In the genomic region with DNA sequence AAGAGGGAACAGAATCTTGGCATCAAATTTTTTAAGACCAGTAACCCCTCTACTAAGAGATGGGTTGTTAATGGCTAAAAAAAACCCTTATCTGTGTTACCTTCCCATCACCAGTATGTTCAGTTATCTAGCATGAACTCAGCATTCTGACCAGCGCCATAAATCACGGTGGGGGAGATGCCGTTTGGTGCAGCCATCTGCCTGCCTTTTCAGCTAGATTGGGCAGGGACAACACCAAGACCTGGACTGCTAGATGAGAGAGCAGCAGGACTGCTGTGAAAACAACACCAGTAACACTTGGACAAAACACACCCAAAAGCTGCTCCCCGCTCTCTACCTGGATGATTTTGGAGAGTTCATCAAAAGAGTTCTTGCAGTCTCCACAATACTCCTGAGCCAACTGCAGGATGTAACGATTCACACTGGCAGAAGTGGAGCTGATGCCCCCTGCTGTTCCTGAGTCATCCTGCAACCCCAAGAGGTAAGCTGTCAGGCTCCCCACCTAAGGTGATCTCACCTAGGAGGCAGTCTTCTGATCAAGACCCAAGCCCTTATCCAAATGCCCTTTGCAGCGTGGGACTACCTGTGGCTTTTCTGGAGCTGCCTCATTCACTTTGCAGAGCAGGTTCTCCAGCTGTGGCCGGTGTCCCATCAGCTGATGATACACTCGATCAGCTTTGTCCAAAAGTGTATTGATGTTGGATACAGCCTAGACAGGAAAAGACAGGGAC, we compare ENCODE assay signal across 10 cellular contexts.
DNase-seq lines count a peak whose midpoint lies in the region; ATAC-seq and TF ChIP-seq lines count a peak whose summit lies in the region.
"Had no signal": no experiment of that assay in that cellular context is flagged by ENCODE, and none has a peak within 500 bp of the region (broad histone marks: within the 10 kb centered on the region; RNA-seq: fewer than 3 reads in every experiment).

No MANE protein-coding gene starts in this region.

- no peak for ATAC-seq in GM21390 (IDR thresholded peaks at IDR 0.05; ENCODE audit: unreplicated experiment)

- H3K27me3 Mint-ChIP-seq in endodermal cell (ENCODE audit: insufficient read depth) = no peaks in the 10 kb centered on the region
- H3K27me3 Mint-ChIP-seq: activated B cell treated with CpG ODN at 0.5 μM for 24 hours had no signal

- DNase-seq in EH (ENCODE audit: low read depth) (peak; percentile 49), HuH-7 (ENCODE audit: low spot score) (peak; percentile 62), UCSD-AML1 (lab: John Stamatoyannopoulos, UW; ENCODE audit: unreplicated experiment) (peak; percentile 27), endodermal cell (peak; percentile 83), prostate gland (ENCODE audit: low spot score) (no peak), mesenteric fat pad (ENCODE audit: low spot score) (no peak), esophagus muscularis mucosa (ENCODE audit: extremely low spot score) (no peak)
- DNase-seq: activated B cell treated with CpG ODN at 0.5 μM for 24 hours, natural killer cell had no signal

- H3K4me3 ChIP-seq in endodermal cell (ENCODE audit: low read length) (no peak overlapping the region), prostate gland (no peak overlapping the region), esophagus muscularis mucosa (no peak overlapping the region)

- H3K36me3 Mint-ChIP-seq in endodermal cell (ENCODE audit: low read depth) = peaks cover 91% of the 10 kb centered on the region

- H3K4me3 Mint-ChIP-seq in endodermal cell = no peak overlapping the region
- H3K4me3 Mint-ChIP-seq: activated B cell treated with CpG ODN at 0.5 μM for 24 hours, natural killer cell had no signal

- H3K27ac ChIP-seq in endodermal cell (ENCODE audit: low read depth, low read length) (no peak overlapping the region), prostate gland (no peak overlapping the region), esophagus muscularis mucosa (replicated peaks in 1 of 4) (no peak overlapping the region)

- H3K4me1 ChIP-seq in endodermal cell (ENCODE audit: control insufficient read depth, insufficient read depth, low read length) (no peaks in the 10 kb centered on the region), prostate gland (replicated peaks) (no peaks in the 10 kb centered on the region), esophagus muscularis mucosa (no peaks in the 10 kb centered on the region)

- peaks cover 97% of the 10 kb centered on the region for H3K36me3 ChIP-seq in endodermal cell (ENCODE audit: control insufficient read depth, insufficient read depth, low read length)
- H3K36me3 ChIP-seq in prostate gland = peaks cover 32 to 71% of the 10 kb centered on the region in 2 donors
- peaks cover 98 to 100% (median 100%) of the 10 kb centered on the region in 4 donors for H3K36me3 ChIP-seq in esophagus muscularis mucosa

- H3K9me3 Mint-ChIP-seq in endodermal cell = no peaks in the 10 kb centered on the region
- H3K9me3 Mint-ChIP-seq: activated B cell treated with CpG ODN at 0.5 μM for 24 hours, natural killer cell had no signal

- WGBS in endodermal cell (ENCODE audit: insufficient coverage in 1 of 2, insufficient read length in 1 of 2), 2 experiments = 94 to 95% methylated on average over 6 to 8 of the region's 8 CpGs
- 77% methylated on average over 8 of the region's 8 CpGs for WGBS in prostate gland
- WGBS in esophagus muscularis mucosa = 88% methylated on average over 7 of the region's 8 CpGs

- TF ChIP-seq POLR2A in prostate gland (IDR thresholded peaks at IDR 0.05) (no peak), esophagus muscularis mucosa (IDR thresholded peaks at IDR 0.05; ENCODE audit: low read depth) (no peak)

- TF ChIP-seq CTCF in endodermal cell (conservative IDR thresholded peaks at IDR 0.05) = peak; percentile 47
- peak in 3 of 4 experiments; percentile 18 to 43 (median 38) for TF ChIP-seq CTCF in prostate gland (IDR thresholded peaks at IDR 0.05)
- TF ChIP-seq CTCF in esophagus muscularis mucosa (IDR thresholded peaks at IDR 0.05) = peak in 1 of 3 experiments; percentile 19

- no peak overlapping the region for H3K27ac Mint-ChIP-seq in endodermal cell
- H3K27ac Mint-ChIP-seq: activated B cell treated with CpG ODN at 0.5 μM for 24 hours, natural killer cell had no signal

- no peaks in the 10 kb centered on the region for H3K9me3 ChIP-seq in endodermal cell (ENCODE audit: control insufficient read depth, low read length)
- H3K9me3 ChIP-seq in prostate gland = no peaks in the 10 kb centered on the region
- H3K9me3 ChIP-seq in esophagus muscularis mucosa = no peaks in the 10 kb centered on the region

- no peak overlapping the region for H3K9ac ChIP-seq in endodermal cell (ENCODE audit: extremely low read depth, low read length, poor library complexity, severe bottlenecking)

- H3K27me3 ChIP-seq in endodermal cell (ENCODE audit: control insufficient read depth, insufficient read depth, low read length, poor library complexity, severe bottlenecking) = no peaks in the 10 kb centered on the region
- no peaks in the 10 kb centered on the region for H3K27me3 ChIP-seq in prostate gland (replicated peaks; ENCODE audit: insufficient read depth)
- no peaks in the 10 kb centered on the region for H3K27me3 ChIP-seq in esophagus muscularis mucosa

- H3K4me1 Mint-ChIP-seq in endodermal cell = no peaks in the 10 kb centered on the region
- H3K4me1 Mint-ChIP-seq: activated B cell treated with CpG ODN at 0.5 μM for 24 hours, natural killer cell had no signal

- intact Hi-C loops in prostate gland (cut with DNase I) (no loop called here), esophagus muscularis mucosa (cut with DNase I) (loop anchor here (10.0 kb wide), 1 partner anchor 61 kb away; no protein-coding TSS in a partner anchor)

- no peak for TF ChIP-seq EP300 in esophagus muscularis mucosa (IDR thresholded peaks at IDR 0.05)

Comparison
In these comparisons a context has a peak if more than half of its experiments do, and no peak if none do; other contexts are left out.
1. DNase-seq: peak in EH (single experiment), HuH-7 (single experiment), UCSD-AML1 (single experiment) and endodermal cell (single experiment); none in prostate gland (single experiment), mesenteric fat pad (single experiment) and esophagus muscularis mucosa (single experiment).